In the genomic region with DNA sequence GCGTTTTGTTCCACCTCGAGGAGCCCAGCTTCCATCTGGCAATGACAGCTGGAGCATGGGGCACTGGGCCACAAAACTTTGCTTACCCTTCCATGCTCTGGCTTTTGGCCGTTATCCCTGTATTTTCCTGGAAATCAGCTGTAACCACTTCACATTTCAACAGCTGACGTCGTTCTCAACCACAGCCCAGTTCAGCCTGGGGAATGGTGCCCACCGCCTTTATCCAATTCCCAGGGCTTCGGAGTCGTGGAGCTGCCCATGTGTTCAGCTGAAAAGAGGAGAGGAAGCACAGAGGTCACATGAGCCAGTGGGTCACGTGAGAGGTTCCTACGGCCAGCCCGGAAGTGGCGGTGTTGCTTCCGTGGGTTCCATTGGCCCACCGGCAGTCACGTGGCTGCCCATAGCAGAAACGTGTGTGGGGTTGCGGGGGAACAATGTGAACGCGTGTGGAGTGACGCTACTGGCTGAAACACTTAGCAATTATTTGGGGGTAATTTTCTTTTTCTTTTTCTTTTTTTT, we compare ENCODE assay signal across 20 cellular contexts. TPM values are rescaled to one million over a fixed set of nuclear protein-coding genes. Genes with fewer than 3 reads are reported as not detected.
DNase-seq lines count a peak whose midpoint lies in the region; ATAC-seq, FAIRE-seq and TF ChIP-seq lines count a peak whose summit lies in the region.
"Had no signal": no experiment of that assay in that cellular context is flagged by ENCODE, and none has a peak within 500 bp of the region (broad histone marks: within the 10 kb centered on the region; RNA-seq: fewer than 3 reads in every experiment).

No MANE protein-coding gene starts in this region.

- no peak for TF ChIP-seq POLR2A in GM12892 (IDR thresholded peaks at IDR 0.05; ENCODE audit: low read depth, low read length)

- no peaks in the 10 kb centered on the region for H3K9me2 ChIP-seq in PC-9 (ENCODE audit: insufficient read depth)

- peak overlapping the region; percentile 2 for H3K4me3 ChIP-seq in psoas muscle
- H3K4me3 ChIP-seq in PC-9: no peak overlapping the region

- no peaks in the 10 kb centered on the region for H3F3A ChIP-seq in PC-9 (ENCODE audit: insufficient read depth, low read depth)

- intact Hi-C loops in psoas muscle (cut with DNase I) (no loop called here), PC-9 (cut with micrococcal nuclease; ENCODE audit: unreplicated experiment) (no loop called here)

- H3K79me2 ChIP-seq in PC-9 (ENCODE audit: low read depth): no peaks in the 10 kb centered on the region

- H4K20me1 ChIP-seq in PC-9 (ENCODE audit: insufficient read depth): no peaks in the 10 kb centered on the region

- in situ Hi-C loops in G401 (cut with HindIII; ENCODE audit: low sequenced_read_pairs): no loop called here
- in situ Hi-C loops in ACHN (cut with HindIII; ENCODE audit: low pct_ligation_motif_present, low pct_unique_long_range_greater_than_20kb, low sequenced_read_pairs): no loop called here

- H3K27me3 ChIP-seq in psoas muscle (ENCODE audit: insufficient read depth in 3 of 3, low read length in 2 of 3) (no peaks in the 10 kb centered on the region), PC-9 (ENCODE audit: insufficient read depth, low read depth) (no peaks in the 10 kb centered on the region)

- no peak for FAIRE-seq in GM12892 (lab: Jason Lieb, UNC)
- FAIRE-seq: endometrium had no signal

- TF ChIP-seq CTCF in psoas muscle (IDR thresholded peaks at IDR 0.05): no peak
- no peak for TF ChIP-seq CTCF in PC-9 (conservative IDR thresholded peaks at IDR 0.05)

- CTCF ChIA-PET in PC-9 (lab: Charles Lee): no interaction called here

- WGBS in psoas muscle, 3 donors: 25 to 43% (median 28%) methylated on average over 20 of the region's 20 CpGs

- H3K4me1 ChIP-seq in psoas muscle (no peaks in the 10 kb centered on the region), PC-9 (replicated peaks; ENCODE audit: insufficient read depth) (no peaks in the 10 kb centered on the region)

- H3K27ac ChIP-seq in psoas muscle (no peak overlapping the region), PC-9 (no peak overlapping the region)
- H3K27ac ChIP-seq: WERI-Rb-1 had no signal

- peak; percentile 40 to 59 (median 55) for ATAC-seq in psoas muscle
- ATAC-seq: activated CD8-positive, alpha-beta T cell treated with anti-CD3 and anti-CD28 coated beads, Interleukin-2, amount 10 ng/mL, durations not matched to agents 7 days and 5 days; activated T-helper 17 cell treated with anti-CD3 and anti-CD28 coated beads, Interleukin-2, amount 50 U/mL, for 72 hours; T-cell had no signal

- no TSS peak for BruUV-seq in PC-9 (replicated peaks; lab: Mats Ljungman, UMichigan)

- H3K4me2 ChIP-seq in PC-9: no peak overlapping the region

- no peaks in the 10 kb centered on the region for H3K36me3 ChIP-seq in psoas muscle (ENCODE audit: insufficient read depth in 1 of 2, low read depth in 1 of 2)
- no peaks in the 10 kb centered on the region for H3K36me3 ChIP-seq in PC-9 (ENCODE audit: low read depth)
- H3K36me3 ChIP-seq: WERI-Rb-1 had no signal

- H3K9me3 ChIP-seq in psoas muscle: no peaks in the 10 kb centered on the region
- no peaks in the 10 kb centered on the region for H3K9me3 ChIP-seq in PC-9 (ENCODE audit: insufficient read depth, low read depth)

- peak; percentile 4 for DNase-seq in G401 (ENCODE audit: low spot score)
- DNase-seq in M059J (ENCODE audit: low read depth): peak; percentile 20
- peak; percentile 69 for DNase-seq in fibroblast of peridontal ligament (ENCODE audit: extremely low read depth)
- peak in 1 of 2 donors; percentile 23 for DNase-seq in psoas muscle
- no peak for DNase-seq in ACHN
- DNase-seq in PC-9: no peak
- no peak for DNase-seq in GM12892 (ENCODE audit: insufficient read length)
- DNase-seq: activated CD8-positive, alpha-beta T cell treated with anti-CD3 and anti-CD28 coated beads, Interleukin-2, amount 10 ng/mL, durations not matched to agents 7 days and 5 days; mesenchymal stem cell; NCI-H1048; NCI-H2171; RPMI8226; T-cell; WERI-Rb-1 had no signal

- H2AFZ ChIP-seq in PC-9: no peak overlapping the region

- POLR2A ChIA-PET in PC-9 (lab: Charles Lee; ENCODE audit: unreplicated experiment): no interaction called here

RNA-seq across cellular contexts. Expression of a gene that starts 16.7 kb away (rescaled TPM):
- not detected in 2 replicates for total RNA-seq in G401 (2014; rRNA removed; shearing (Covaris generic))
- not detected in 2 replicates for total RNA-seq in M059J (2014; rRNA removed; shearing (Covaris generic))
- total RNA-seq in psoas muscle: not detected
- polyA plus RNA-seq in psoas muscle: under 1 TPM in 1 of 3 donors, not detected in 2; 0.01 TPM
- total RNA-seq in PC-9 (2021): not detected in 2 replicates
- polyA plus RNA-seq in GM12892 (2012; ENCODE audit: missing spikeins): not detected
- total RNA-seq: activated CD8-positive, alpha-beta T cell treated with anti-CD3 and anti-CD28 coated beads, Interleukin-2, amount 10 ng/mL, durations not matched to agents 7 days and 5 days; activated T-helper 17 cell treated with anti-CD3 and anti-CD28 coated beads, Interleukin-2, amount 50 U/mL, for 72 hours; cerebellum; glomerular endothelial cell had no signal
- polyA plus RNA-seq: CD14-positive monocyte, neural cell had no signal

Comparison
In these comparisons a context has a peak if more than half of its experiments do, and no peak if none do; other contexts are left out.
1. DNase-seq: peak in G401 (single experiment), M059J (single experiment) and fibroblast of peridontal ligament (single experiment); none in ACHN (single experiment), PC-9 (0 of 2) and GM12892 (single experiment).